In genomic region chrX:155048997-155049619, GRCh38 we compare ENCODE assay signal across 8 cellular contexts. TPM values are rescaled to one million over a fixed set of nuclear protein-coding genes. Genes with fewer than 3 reads are reported as not detected.
DNase-seq lines count a peak whose midpoint lies in the region; ATAC-seq and TF ChIP-seq lines count a peak whose summit lies in the region.

No MANE protein-coding gene starts in this region.

- H3K23ac ChIP-seq in mesendoderm (ENCODE audit: low read length), result no peak overlapping the region

- H3K56ac ChIP-seq in mesendoderm (ENCODE audit: low read length), result no peak overlapping the region

- H3K4me2 ChIP-seq in KMS-11 (no peak overlapping the region), mesendoderm (ENCODE audit: low read length) (no peak overlapping the region)

- H3K27me3 ChIP-seq in KMS-11 (ENCODE audit: insufficient read depth, low read depth) (no peaks in the 10 kb centered on the region), mesendoderm (ENCODE audit: insufficient read depth, low read length, poor library complexity) (no peaks in the 10 kb centered on the region)

- H2BK5ac ChIP-seq in mesendoderm (ENCODE audit: low read length), result no peak overlapping the region

- no peak overlapping the region for H4K5ac ChIP-seq in mesendoderm (ENCODE audit: low read length)

- H3K27ac ChIP-seq in KMS-11 (no peak overlapping the region), mesendoderm (ENCODE audit: low read depth, low read length) (no peak overlapping the region)

- peak; percentile 71 for TF ChIP-seq CTCF in KMS-11 (conservative IDR thresholded peaks at IDR 0.05; ENCODE audit: low read depth, low read length)

- no peak overlapping the region for H3K4ac ChIP-seq in mesendoderm (ENCODE audit: low read depth, low read length)

- H2AFZ ChIP-seq in KMS-11 (ENCODE audit: low read depth), result no peak overlapping the region

- peak; percentile 44 for DNase-seq in Daoy (ENCODE audit: low read depth)
- peak; percentile 24 for DNase-seq in UCSD-AML1 (lab: John Stamatoyannopoulos, UW; ENCODE audit: unreplicated experiment)
- peak; percentile 54 to 65 for DNase-seq in dermis microvascular lymphatic vessel endothelial cell (ENCODE audit: low read depth in 2 of 2)
- DNase-seq in mesendoderm, result peak; percentile 78

- H4K8ac ChIP-seq in mesendoderm (ENCODE audit: low read depth, low read length), result no peak overlapping the region

- H3K79me2 ChIP-seq in KMS-11 (ENCODE audit: insufficient read depth, low read depth), result no peaks in the 10 kb centered on the region
- H3K79me2 ChIP-seq in mesendoderm (ENCODE audit: control insufficient read depth, insufficient read depth, low read length), result no peaks in the 10 kb centered on the region

- H3K9ac ChIP-seq in KMS-11, result no peak overlapping the region
- H3K9ac ChIP-seq in mesendoderm (ENCODE audit: low read length), result no peak overlapping the region

- H3K36me3 ChIP-seq in KMS-11 (ENCODE audit: insufficient read depth), result no peaks in the 10 kb centered on the region
- H3K36me3 ChIP-seq in mesendoderm (ENCODE audit: control insufficient read depth, insufficient read depth, low read length), result no peaks in the 10 kb centered on the region

- no peak overlapping the region for H2BK15ac ChIP-seq in mesendoderm (replicated peaks; ENCODE audit: low read depth)

- no peaks in the 10 kb centered on the region for H3K79me1 ChIP-seq in mesendoderm (ENCODE audit: low read length)

- no peak for ATAC-seq in GM21576 (IDR thresholded peaks at IDR 0.05; ENCODE audit: unreplicated experiment)
- ATAC-seq in GM19455 (IDR thresholded peaks at IDR 0.05; ENCODE audit: unreplicated experiment), result no peak
- ATAC-seq in HG03432 (IDR thresholded peaks at IDR 0.05; ENCODE audit: unreplicated experiment), result no peak

- H2BK120ac ChIP-seq in mesendoderm (ENCODE audit: low read depth, low read length), result no peak overlapping the region

- H2AK5ac ChIP-seq in mesendoderm (ENCODE audit: low read length), result no peak overlapping the region

- no peak overlapping the region for H3K4me3 ChIP-seq in KMS-11 (IDR thresholded peaks at IDR 0.05; ENCODE audit: insufficient read depth, low read depth, low read length)
- H3K4me3 ChIP-seq in mesendoderm (ENCODE audit: low read length), result no peak overlapping the region

- H3K4me1 ChIP-seq in KMS-11 (ENCODE audit: low read depth, poor library complexity, severe bottlenecking), result no peaks in the 10 kb centered on the region
- H3K4me1 ChIP-seq in mesendoderm (ENCODE audit: control insufficient read depth, low read depth, low read length), result no peaks in the 10 kb centered on the region

- no peak overlapping the region for H3K18ac ChIP-seq in mesendoderm (ENCODE audit: low read length)

- H4K20me1 ChIP-seq in KMS-11 (ENCODE audit: insufficient read depth), result no peaks in the 10 kb centered on the region

- no CpG with 5 or more reads among the region's 9 CpGs for WGBS in mesendoderm (ENCODE audit: extremely low coverage, insufficient coverage, low lambda C conversion rate)

RNA-seq across cellular contexts. Expression of gene CMC4, which starts 21.8 kb away (rescaled TPM):
- 5.8 and 9.0 TPM in 2 replicates for total RNA-seq in Daoy (2014; rRNA removed; shearing (Covaris generic))
- 8.3 and 9.0 TPM in 2 replicates for total RNA-seq in dermis microvascular lymphatic vessel endothelial cell
- polyA plus RNA-seq in mesendoderm (2013, experiment 1 of 2), result 6.4 TPM
- 5.5 TPM for polyA plus RNA-seq in mesendoderm (2013, experiment 2 of 2)

RNA-seq across cellular contexts. Expression of gene MTCP1, which starts 21.8 kb away (rescaled TPM):
- 6.3 and 15.9 TPM in 2 replicates for total RNA-seq in Daoy (2014; rRNA removed; shearing (Covaris generic))
- total RNA-seq in dermis microvascular lymphatic vessel endothelial cell, result 11.5 and 18.4 TPM in 2 replicates
- polyA plus RNA-seq in mesendoderm (2013, experiment 1 of 2), result 18.8 TPM
- 21.3 TPM for polyA plus RNA-seq in mesendoderm (2013, experiment 2 of 2)

RNA-seq across cellular contexts. Expression of gene BRCC3, which starts 22.2 kb away (rescaled TPM):
- 10.1 and 10.7 TPM in 2 replicates for total RNA-seq in Daoy (2014; rRNA removed; shearing (Covaris generic))
- 10.0 and 11.9 TPM in 2 replicates for total RNA-seq in dermis microvascular lymphatic vessel endothelial cell
- polyA plus RNA-seq in mesendoderm (2013, experiment 1 of 2), result 16.6 TPM
- 16.8 TPM for polyA plus RNA-seq in mesendoderm (2013, experiment 2 of 2)

RNA-seq across cellular contexts. Expression of gene FUNDC2, which starts 22.5 kb away (rescaled TPM):
- 56.2 and 56.3 TPM in 2 replicates for total RNA-seq in Daoy (2014; rRNA removed; shearing (Covaris generic))
- 39.8 and 76.1 TPM in 2 replicates for total RNA-seq in dermis microvascular lymphatic vessel endothelial cell
- polyA plus RNA-seq in mesendoderm (2013, experiment 1 of 2), result 49.6 TPM
- 49.6 TPM for polyA plus RNA-seq in mesendoderm (2013, experiment 2 of 2)

RNA-seq across cellular contexts. Expression of gene F8, which starts 26.6 kb away (rescaled TPM):
- total RNA-seq in Daoy (2014; rRNA removed; shearing (Covaris generic)), result 0.63 and 2.2 TPM in 2 replicates
- 8.9 and 31.0 TPM in 2 replicates for total RNA-seq in dermis microvascular lymphatic vessel endothelial cell
- polyA plus RNA-seq in mesendoderm (2013, experiment 1 of 2), result 1.1 TPM
- 1.3 TPM for polyA plus RNA-seq in mesendoderm (2013, experiment 2 of 2)

Comparison
In these comparisons a context has a peak if more than half of its experiments do, and no peak if none do; other contexts are left out.
1. DNase-seq: peak in every context shown above with its lines; median percentile 78 in mesendoderm; 60 in dermis microvascular lymphatic vessel endothelial cell; 44 in Daoy; 24 in UCSD-AML1.